In genomic region chr5:125372694-125373621, GRCh38 we compare ENCODE assay signal across 9 cellular contexts.
DNase-seq lines count a peak whose midpoint lies in the region; ATAC-seq, FAIRE-seq and TF ChIP-seq lines count a peak whose summit lies in the region.
"Had no signal": no experiment of that assay in that cellular context is flagged by ENCODE, and none has a peak within 500 bp of the region (broad histone marks: within the 10 kb centered on the region; RNA-seq: fewer than 3 reads in every experiment).

No MANE protein-coding gene starts in this region.

- DNase-seq in D721Med (ENCODE audit: insufficient read length, low spot score) (no peak), NCI-H1436 treated with DMSO at 0.1 percent for 48 hours (lab: John Stamatoyannopoulos, UW) (peak; percentile 89), brain microvascular endothelial cell (peak; percentile 63), medulla oblongata (ENCODE audit: extremely low spot score) (peak; percentile 87)
- no peak for DNase-seq in activated T-cell treated with anti-CD3 and anti-CD28 coated beads, Interleukin-2, amount 50 U/mL, for 1 hour

- FAIRE-seq in D721Med (lab: Jason Lieb, UNC), result peak; percentile 97

- no peaks in the 10 kb centered on the region for H3K36me3 ChIP-seq in brain microvascular endothelial cell (replicated peaks)

- H3K27me3 ChIP-seq in brain microvascular endothelial cell (replicated peaks), result no peaks in the 10 kb centered on the region

- H3K4me3 ChIP-seq in brain microvascular endothelial cell (ENCODE audit: low read depth, low read length), result no peak overlapping the region

- ATAC-seq in HG02852 (IDR thresholded peaks at IDR 0.05; ENCODE audit: unreplicated experiment) (no peak), GM21619 (IDR thresholded peaks at IDR 0.05; ENCODE audit: unreplicated experiment) (no peak), GM19351 (IDR thresholded peaks at IDR 0.05; ENCODE audit: unreplicated experiment) (no peak)

- no peak overlapping the region for H3K27ac ChIP-seq in brain microvascular endothelial cell
- H3K27ac ChIP-seq: HL-60 had no signal

- no peak for TF ChIP-seq CTCF in D721Med (IDR thresholded peaks at IDR 0.05; ENCODE audit: insufficient read depth, missing control alignments)
- TF ChIP-seq CTCF in brain microvascular endothelial cell (IDR thresholded peaks at IDR 0.05; ENCODE audit: low read depth, low read length, missing control alignments), result no peak

- in situ Hi-C loops in brain microvascular endothelial cell (cut with HindIII; ENCODE audit: low pct_ligation_motif_present, low sequenced_read_pairs), result no loop called here

Comparison
In these comparisons a context has a peak if more than half of its experiments do, and no peak if none do; other contexts are left out.
1. DNase-seq: peak in NCI-H1436 treated with DMSO at 0.1 percent for 48 hours (single experiment), brain microvascular endothelial cell (single experiment) and medulla oblongata (single experiment); none in D721Med (single experiment) and activated T-cell treated with anti-CD3 and anti-CD28 coated beads, Interleukin-2, amount 50 U/mL, for 1 hour (single experiment).